ENCODE assay signal across 8 cellular contexts in genomic region chr2:70553334-70553583, GRCh38. TPM values are rescaled to one million over a fixed set of nuclear protein-coding genes. Genes with fewer than 3 reads are reported as not detected.
A peak's percentile ranks its signal among the peaks of the same experiment; 100 is the strongest.
DNase-seq lines count a peak whose midpoint lies in the region; ATAC-seq and TF ChIP-seq lines count a peak whose summit lies in the region.

No MANE protein-coding gene starts in this region.

- no peak for TF ChIP-seq CTCF in fibroblast of pulmonary artery (IDR thresholded peaks at IDR 0.05; ENCODE audit: low read length, missing control alignments)
- no peak for TF ChIP-seq CTCF in omental fat pad (IDR thresholded peaks at IDR 0.05)

- H3K27me3 Mint-ChIP-seq in T-helper 1 cell treated with Interleukin-12 subunit alpha and Interleukin-12 subunit beta and Interleukin-4 antibody, amounts not matched to agents 30 μg/mL and 1 μg/mL, for 36 hours (ENCODE audit: low read depth), result peaks cover 72% of the 10 kb centered on the region

- peak; percentile 20 for ATAC-seq in HG02884 (IDR thresholded peaks at IDR 0.05; ENCODE audit: unreplicated experiment)
- peak; percentile 31 for ATAC-seq in omental fat pad (ENCODE audit: low FRiP score)

- peak overlapping the region; percentile 45 for H3K4me3 ChIP-seq in fibroblast of pulmonary artery (replicated peaks; ENCODE audit: low read depth, low read length)

- DNase-seq in ELF-1 (ENCODE audit: low read depth, low spot score) (peak; percentile 52), fibroblast of pulmonary artery (ENCODE audit: low read depth) (no peak), omental fat pad (ENCODE audit: low spot score) (no peak), AG08396 (ENCODE audit: low spot score) (no peak), MV-4-11 (lab: John Stamatoyannopoulos, UW) (no peak), GM03348 (ENCODE audit: low spot score) (no peak)

- no peaks in the 10 kb centered on the region for H3K36me3 Mint-ChIP-seq in T-helper 1 cell treated with Interleukin-12 subunit alpha and Interleukin-12 subunit beta and Interleukin-4 antibody, amounts not matched to agents 30 μg/mL and 1 μg/mL, for 36 hours (ENCODE audit: low read depth)

- H3K4me1 Mint-ChIP-seq in T-helper 1 cell treated with Interleukin-12 subunit alpha and Interleukin-12 subunit beta and Interleukin-4 antibody, amounts not matched to agents 30 μg/mL and 1 μg/mL, for 36 hours (ENCODE audit: low read depth), result peaks cover 14% of the 10 kb centered on the region

- no peak overlapping the region for H3K27ac Mint-ChIP-seq in T-helper 1 cell treated with Interleukin-12 subunit alpha and Interleukin-12 subunit beta and Interleukin-4 antibody, amounts not matched to agents 30 μg/mL and 1 μg/mL, for 36 hours

- no peaks in the 10 kb centered on the region for H3K9me3 Mint-ChIP-seq in T-helper 1 cell treated with Interleukin-12 subunit alpha and Interleukin-12 subunit beta and Interleukin-4 antibody, amounts not matched to agents 30 μg/mL and 1 μg/mL, for 36 hours

- H3K4me3 Mint-ChIP-seq in T-helper 1 cell treated with Interleukin-12 subunit alpha and Interleukin-12 subunit beta and Interleukin-4 antibody, amounts not matched to agents 30 μg/mL and 1 μg/mL, for 36 hours, result peak overlapping the region; percentile 71

RNA-seq across cellular contexts. Expression of gene TGFA, which starts 0.4 kb away (rescaled TPM):
- total RNA-seq in omental fat pad, result 1 to 10 TPM; 1.2 to 4.3 (median 1.9) TPM
